In the genomic region with DNA sequence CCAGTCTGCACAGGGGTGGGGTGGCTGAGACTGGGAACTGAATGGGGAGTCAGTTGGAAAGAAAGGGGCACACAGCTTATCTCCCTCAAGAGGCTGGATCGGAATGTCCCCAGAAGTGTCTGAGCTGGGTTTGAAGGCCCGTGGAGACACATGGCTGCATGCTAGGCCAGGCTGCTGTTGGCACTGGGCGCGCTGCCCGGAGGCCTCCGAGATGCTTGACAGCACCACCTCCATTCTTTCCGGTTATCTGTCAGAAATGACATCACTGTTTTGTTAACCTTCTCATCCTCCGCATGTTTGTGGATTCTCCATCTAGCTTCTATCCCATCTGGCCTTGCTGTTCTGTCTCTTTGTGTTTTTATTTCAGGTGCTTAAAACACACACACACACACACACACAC, we compare ENCODE assay signal across 12 cellular contexts.
DNase-seq lines count a peak whose midpoint lies in the region; ATAC-seq lines count a peak whose summit lies in the region.
"Had no signal": no experiment of that assay in that cellular context is flagged by ENCODE, and none has a peak within 500 bp of the region (broad histone marks: within the 10 kb centered on the region; RNA-seq: fewer than 3 reads in every experiment).

No MANE protein-coding gene starts in this region.

- H3K27ac ChIP-seq in mesenchymal stem cell (ENCODE audit: low read length, poor library complexity, severe bottlenecking): no peak overlapping the region
- H3K27ac ChIP-seq: BLaER1, spleen had no signal

- H3K4me1 ChIP-seq in mesenchymal stem cell (ENCODE audit: control insufficient read depth, insufficient read depth, low read depth, low read length): peaks cover 10% of the 10 kb centered on the region
- H3K4me1 ChIP-seq: BLaER1, spleen had no signal

- H4K91ac ChIP-seq in mesenchymal stem cell (ENCODE audit: low read length): no peak overlapping the region

- no peak overlapping the region for H3K9ac ChIP-seq in mesenchymal stem cell (ENCODE audit: low read length)
- H3K9ac ChIP-seq: BLaER1 had no signal

- H3K27me3 ChIP-seq in mesenchymal stem cell (ENCODE audit: control insufficient read depth in 1 of 2, insufficient read depth in 1 of 2, low read length in 2 of 2): peaks cover 3 to 7% of the 10 kb centered on the region in 2 experiments
- H3K27me3 ChIP-seq: BLaER1, spleen had no signal

- peaks cover 8 to 11% of the 10 kb centered on the region in 2 donors for H3K27me3 Mint-ChIP-seq in stimulated activated naive B cell treated with anti-CD40 and anti-IgM and Interleukin-4, amounts not matched to agents 10 μg/mL and 1 μg/mL and 100 μg/mL, for 72 hours

- no peak for ATAC-seq in stimulated activated naive B cell treated with anti-CD40 and anti-IgM and Interleukin-4, amounts not matched to agents 10 μg/mL and 1 μg/mL and 100 μg/mL, for 72 hours (replicated peaks)

- no peak overlapping the region for H3K23ac ChIP-seq in mesenchymal stem cell (ENCODE audit: low read length in 2 of 2)

- no peak overlapping the region for H2AFZ ChIP-seq in mesenchymal stem cell (ENCODE audit: low read depth, low read length)

- no peak overlapping the region for H3K14ac ChIP-seq in mesenchymal stem cell (ENCODE audit: low read length in 2 of 2)

- DNase-seq in DMS53 (lab: John Stamatoyannopoulos, UW): peak; percentile 77
- DNase-seq in NCI-H2171 treated with DMSO at 0.1 percent for 48 hours (lab: John Stamatoyannopoulos, UW): peak; percentile 29
- peak; percentile 1 for DNase-seq in cerebellum (ENCODE audit: low spot score)
- peak; percentile 57 for DNase-seq in left kidney (ENCODE audit: low read depth, low spot score)
- DNase-seq in mesenchymal stem cell: no peak
- no peak for DNase-seq in stimulated activated naive B cell treated with anti-CD40 and anti-IgM and Interleukin-4, amounts not matched to agents 10 μg/mL and 1 μg/mL and 100 μg/mL, for 72 hours
- DNase-seq in NCI-H774 (lab: John Stamatoyannopoulos, UW): no peak
- DNase-seq: aorta, DND-41, NCI-H2081, spleen had no signal

- H3K4me1 Mint-ChIP-seq in stimulated activated naive B cell treated with anti-CD40 and anti-IgM and Interleukin-4, amounts not matched to agents 10 μg/mL and 1 μg/mL and 100 μg/mL, for 72 hours: peaks cover 7 to 17% of the 10 kb centered on the region in 2 donors

- H2BK12ac ChIP-seq in mesenchymal stem cell (ENCODE audit: low read length in 2 of 2): no peak overlapping the region

- H3K4me2 ChIP-seq in mesenchymal stem cell (ENCODE audit: low read length, poor library complexity, severe bottlenecking): no peak overlapping the region
- H3K4me2 ChIP-seq: BLaER1 had no signal

- no peak overlapping the region for H2AK5ac ChIP-seq in mesenchymal stem cell (ENCODE audit: low read length, severe bottlenecking)

- H3K4me3 Mint-ChIP-seq in stimulated activated naive B cell treated with anti-CD40 and anti-IgM and Interleukin-4, amounts not matched to agents 10 μg/mL and 1 μg/mL and 100 μg/mL, for 72 hours: no peak overlapping the region

- no peaks in the 10 kb centered on the region for H3K36me3 Mint-ChIP-seq in stimulated activated naive B cell treated with anti-CD40 and anti-IgM and Interleukin-4, amounts not matched to agents 10 μg/mL and 1 μg/mL and 100 μg/mL, for 72 hours

- no peaks in the 10 kb centered on the region for H3K79me1 ChIP-seq in mesenchymal stem cell (replicated peaks; ENCODE audit: low read length, poor library complexity, severe bottlenecking)

- no peak overlapping the region for H3K4ac ChIP-seq in mesenchymal stem cell (ENCODE audit: low read depth in 1 of 2, low read length in 2 of 2)

- H3K27ac Mint-ChIP-seq in stimulated activated naive B cell treated with anti-CD40 and anti-IgM and Interleukin-4, amounts not matched to agents 10 μg/mL and 1 μg/mL and 100 μg/mL, for 72 hours: no peak overlapping the region

- no peak overlapping the region for H4K8ac ChIP-seq in mesenchymal stem cell (ENCODE audit: low read length)

- H2BK5ac ChIP-seq in mesenchymal stem cell (ENCODE audit: low read depth, low read length, poor library complexity, severe bottlenecking): no peak overlapping the region

- H3K4me3 ChIP-seq in mesenchymal stem cell (ENCODE audit: insufficient read depth in 1 of 2, low read depth in 1 of 2, low read length in 2 of 2): no peak overlapping the region
- H3K4me3 ChIP-seq: BLaER1, spleen had no signal

- no peaks in the 10 kb centered on the region for H3K9me3 ChIP-seq in mesenchymal stem cell (ENCODE audit: control insufficient read depth, low read length)
- H3K9me3 ChIP-seq: BLaER1 had no signal

- no peak overlapping the region for H3K18ac ChIP-seq in mesenchymal stem cell (ENCODE audit: low read depth in 1 of 2, low read length in 2 of 2)

- no peak overlapping the region for H2BK120ac ChIP-seq in mesenchymal stem cell (ENCODE audit: low read depth, low read length)

- H3K36me3 ChIP-seq in mesenchymal stem cell (ENCODE audit: control insufficient read depth in 1 of 2, insufficient read depth in 2 of 2, low read depth in 1 of 2, low read length in 2 of 2): no peaks in the 10 kb centered on the region
- H3K36me3 ChIP-seq: BLaER1, spleen had no signal

- H3K9me3 Mint-ChIP-seq in stimulated activated naive B cell treated with anti-CD40 and anti-IgM and Interleukin-4, amounts not matched to agents 10 μg/mL and 1 μg/mL and 100 μg/mL, for 72 hours: peaks cover 0 to 3% of the 10 kb centered on the region in 2 donors

- 91% methylated on average over 8 of the region's 8 CpGs for WGBS in mesenchymal stem cell

- no peak overlapping the region for H2BK15ac ChIP-seq in mesenchymal stem cell (ENCODE audit: low read depth, poor library complexity, severe bottlenecking)

Comparison
In these comparisons a context has a peak if more than half of its experiments do, and no peak if none do; other contexts are left out.
1. DNase-seq: peak in DMS53 (single experiment), NCI-H2171 treated with DMSO at 0.1 percent for 48 hours (single experiment), cerebellum (single experiment) and left kidney (single experiment); none in mesenchymal stem cell (single experiment), stimulated activated naive B cell treated with anti-CD40 and anti-IgM and Interleukin-4, amounts not matched to agents 10 μg/mL and 1 μg/mL and 100 μg/mL, for 72 hours (single experiment) and NCI-H774 (single experiment).